23 cellular contexts compared by ENCODE assay signal in the genomic region with DNA sequence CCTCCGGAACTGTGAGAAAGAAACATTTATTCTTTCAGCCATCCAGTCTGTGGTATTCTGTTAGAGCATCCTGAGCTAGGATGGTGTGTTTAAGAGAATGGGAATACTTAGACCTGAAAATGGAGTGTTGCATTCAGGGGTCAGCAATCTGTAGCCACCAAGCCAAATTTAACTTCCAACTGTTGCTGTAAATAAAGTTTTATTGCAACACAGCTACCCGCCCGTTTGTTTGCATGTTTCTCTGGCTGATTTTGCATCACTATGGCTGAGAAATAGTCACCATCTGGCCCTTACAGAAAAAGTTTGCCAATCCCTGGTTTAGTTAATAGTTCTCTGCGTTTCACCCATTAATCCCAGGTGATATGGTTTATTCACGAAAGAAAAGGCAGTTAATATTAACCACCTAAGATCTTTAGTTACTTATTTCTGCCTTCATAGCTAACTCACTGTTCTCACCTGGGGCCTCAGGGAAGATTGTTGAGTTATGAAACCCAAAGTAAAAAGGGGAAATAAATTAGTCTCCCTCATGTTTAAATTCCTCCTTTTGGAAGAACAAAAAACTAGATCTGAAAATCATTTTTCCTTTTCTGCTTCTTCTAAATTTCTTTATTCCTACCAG. TPM values are rescaled to one million over a fixed set of nuclear protein-coding genes. Genes with fewer than 3 reads are reported as not detected.
DNase-seq lines count a peak whose midpoint lies in the region; ATAC-seq and TF ChIP-seq lines count a peak whose summit lies in the region.
"Had no signal": no experiment of that assay in that cellular context is flagged by ENCODE, and none has a peak within 500 bp of the region (broad histone marks: within the 10 kb centered on the region; RNA-seq: fewer than 3 reads in every experiment).

No MANE protein-coding gene starts in this region.

- no peaks in the 10 kb centered on the region for H3K9me3 ChIP-seq in Karpas-422 (ENCODE audit: low read length)
- H3K9me3 ChIP-seq in Caco-2, result no peaks in the 10 kb centered on the region; the same call in 1 of the 2 replicates
- H3K9me3 ChIP-seq: breast epithelium, prostate gland, SK-N-SH had no signal

- H3K4me3 Mint-ChIP-seq in progenitor cell of endocrine pancreas (ENCODE audit: low read depth) (no peak overlapping the region), Caco-2 (ENCODE audit: unreplicated experiment) (no peak overlapping the region)
- no peak overlapping the region for H3K4me3 Mint-ChIP-seq in stimulated activated effector memory CD8-positive, alpha-beta T cell treated with anti-CD3 and anti-CD28 coated beads, Interleukin-12 subunit alpha, Interleukin-12 subunit beta, amount 100 ng/mL, for 72 hours
- H3K4me3 Mint-ChIP-seq: activated naive CD8-positive, alpha-beta T cell had no signal

- H3K36me3 ChIP-seq in Karpas-422 (ENCODE audit: insufficient read depth, low read length) (no peaks in the 10 kb centered on the region), Caco-2 (ENCODE audit: control insufficient read depth, insufficient read depth, low read length) (no peaks in the 10 kb centered on the region)
- H3K36me3 ChIP-seq: BLaER1, breast epithelium, prostate gland had no signal

- H3K36me3 Mint-ChIP-seq in progenitor cell of endocrine pancreas (ENCODE audit: insufficient read depth) (no peaks in the 10 kb centered on the region), Caco-2 (ENCODE audit: insufficient read depth, unreplicated experiment) (no peaks in the 10 kb centered on the region)
- no peaks in the 10 kb centered on the region for H3K36me3 Mint-ChIP-seq in stimulated activated effector memory CD8-positive, alpha-beta T cell treated with anti-CD3 and anti-CD28 coated beads, Interleukin-12 subunit alpha, Interleukin-12 subunit beta, amount 100 ng/mL, for 72 hours
- H3K36me3 Mint-ChIP-seq: activated naive CD8-positive, alpha-beta T cell had no signal

- H3K27ac Mint-ChIP-seq in progenitor cell of endocrine pancreas (peak overlapping the region; percentile 85), Caco-2 (ENCODE audit: unreplicated experiment) (no peak overlapping the region)
- H3K27ac Mint-ChIP-seq in stimulated activated effector memory CD8-positive, alpha-beta T cell treated with anti-CD3 and anti-CD28 coated beads, Interleukin-12 subunit alpha, Interleukin-12 subunit beta, amount 100 ng/mL, for 72 hours, result no peak overlapping the region
- H3K27ac Mint-ChIP-seq: activated naive CD8-positive, alpha-beta T cell; naive thymus-derived CD4-positive, alpha-beta T cell had no signal

- H3K9me3 Mint-ChIP-seq in progenitor cell of endocrine pancreas (ENCODE audit: low read depth), result no peaks in the 10 kb centered on the region
- H3K9me3 Mint-ChIP-seq in stimulated activated effector memory CD8-positive, alpha-beta T cell treated with anti-CD3 and anti-CD28 coated beads, Interleukin-12 subunit alpha, Interleukin-12 subunit beta, amount 100 ng/mL, for 72 hours, result no peaks in the 10 kb centered on the region
- H3K9me3 Mint-ChIP-seq in Caco-2 (ENCODE audit: unreplicated experiment), result no peaks in the 10 kb centered on the region

- no peak overlapping the region for H3K4me3 ChIP-seq in Karpas-422 (ENCODE audit: low read length)
- H3K4me3 ChIP-seq in Caco-2 (ENCODE audit: low read depth, low read length), result no peak overlapping the region
- H3K4me3 ChIP-seq: BLaER1, breast epithelium, prostate gland had no signal

- POLR2A ChIA-PET in Caco-2 (lab: Charles Lee), result no interaction called here

- H4K20me1 ChIP-seq in Karpas-422 (ENCODE audit: insufficient read depth, low read depth, low read length), result no peaks in the 10 kb centered on the region
- H4K20me1 ChIP-seq: BLaER1 had no signal

- intact Hi-C loops in Caco-2 (cut with micrococcal nuclease; ENCODE audit: unreplicated experiment), result no loop called here

- no peaks in the 10 kb centered on the region for H3K9me2 ChIP-seq in Karpas-422 (replicated peaks; ENCODE audit: insufficient read depth, low read length)
- H3K9me2 ChIP-seq: SK-N-SH had no signal

- TF ChIP-seq CTCF in progenitor cell of endocrine pancreas (IDR thresholded peaks at IDR 0.05; ENCODE audit: unreplicated experiment) (no peak), Caco-2 (IDR thresholded peaks at IDR 0.05; ENCODE audit: insufficient read depth in 1 of 2, low read depth in 1 of 2, low read length in 1 of 2, severe bottlenecking in 1 of 2, unreplicated experiment in 1 of 2) (no peak)

- H3K27me3 ChIP-seq in Karpas-422 (ENCODE audit: low read length) (no peaks in the 10 kb centered on the region), Caco-2 (replicated peaks; ENCODE audit: control insufficient read depth, insufficient read depth, low read length) (no peaks in the 10 kb centered on the region)

- peaks cover 5% of the 10 kb centered on the region for H3K27me3 Mint-ChIP-seq in progenitor cell of endocrine pancreas
- H3K27me3 Mint-ChIP-seq in Caco-2 (ENCODE audit: insufficient read depth, unreplicated experiment), result no peaks in the 10 kb centered on the region

- H3K4me1 ChIP-seq in Karpas-422 (ENCODE audit: low read length) (peaks cover 18% of the 10 kb centered on the region), Caco-2 (no peaks in the 10 kb centered on the region)
- H3K4me1 ChIP-seq: breast epithelium, prostate gland had no signal

- ATAC-seq in GM19324 (IDR thresholded peaks at IDR 0.05; ENCODE audit: low FRiP score, unreplicated experiment) (peak; percentile 49), HG02759 (IDR thresholded peaks at IDR 0.05; ENCODE audit: unreplicated experiment) (peak; percentile 49)
- no peak for ATAC-seq in stimulated activated effector memory CD8-positive, alpha-beta T cell treated with anti-CD3 and anti-CD28 coated beads, Interleukin-12 subunit alpha, Interleukin-12 subunit beta, amount 100 ng/mL, for 72 hours
- ATAC-seq: esophagus mucosa; HCT116; naive thymus-derived CD4-positive, alpha-beta T cell had no signal

- H3K27ac ChIP-seq in Karpas-422 (ENCODE audit: low read length), result no peak overlapping the region
- H3K27ac ChIP-seq: BLaER1, breast epithelium, prostate gland had no signal

- no peak overlapping the region for H3K9ac ChIP-seq in Karpas-422 (ENCODE audit: low read length)
- H3K9ac ChIP-seq: BLaER1, SK-N-SH had no signal

- CTCF ChIA-PET in Caco-2 (lab: Charles Lee), result interaction anchor here (3.0 kb wide), 1 partner anchor 17 kb away, joined by 12 read pairs; no protein-coding TSS in a partner anchor

- no peak overlapping the region for H2AFZ ChIP-seq in Karpas-422 (ENCODE audit: low read length)

- no peaks in the 10 kb centered on the region for H3K79me2 ChIP-seq in Karpas-422 (ENCODE audit: low read length)

- no TSS peak for BruUV-seq in Caco-2 (replicated peaks; lab: Mats Ljungman, UMichigan)

- no peak for DNase-seq in Karpas-422
- no peak for DNase-seq in progenitor cell of endocrine pancreas (ENCODE audit: low spot score, unreplicated experiment)
- no peak for DNase-seq in stimulated activated effector memory CD8-positive, alpha-beta T cell treated with anti-CD3 and anti-CD28 coated beads, Interleukin-12 subunit alpha, Interleukin-12 subunit beta, amount 100 ng/mL, for 72 hours (ENCODE audit: low spot score in 2 of 2)
- DNase-seq in Caco-2, result no peak
- no peak for DNase-seq in stimulated activated CD4-positive, alpha-beta T cell treated with anti-CD3 and anti-CD28 coated beads, Interleukin-15, amount 100 ng/mL, for 24 hours
- DNase-seq: activated CD4-positive, alpha-beta T cell treated with anti-CD3 and anti-CD28 coated beads, Interleukin-2, amount 50 U/mL, for 1 hour; activated T-cell treated with anti-CD3 and anti-CD28 coated beads, Interleukin-2, amount 50 U/mL, for 1 hour; naive thymus-derived CD4-positive, alpha-beta T cell; NCI-H2029; NCI-H526; SK-N-SH; stimulated activated CD4-positive, alpha-beta T cell treated with anti-CD3 and anti-CD28 coated beads, Interleukin-12 subunit alpha, Interleukin-12 subunit beta, amount 100 ng/mL, for 4 hours; stimulated activated naive CD4-positive, alpha-beta T cell; trophoblast cell had no signal

- H3K4me1 Mint-ChIP-seq in progenitor cell of endocrine pancreas (ENCODE audit: low read depth) (peaks cover 33% of the 10 kb centered on the region), Caco-2 (ENCODE audit: low read depth, unreplicated experiment) (no peaks in the 10 kb centered on the region)
- peaks cover 6% of the 10 kb centered on the region for H3K4me1 Mint-ChIP-seq in stimulated activated effector memory CD8-positive, alpha-beta T cell treated with anti-CD3 and anti-CD28 coated beads, Interleukin-12 subunit alpha, Interleukin-12 subunit beta, amount 100 ng/mL, for 72 hours

- peak overlapping the region; percentile 7 for H3K4me2 ChIP-seq in Karpas-422 (ENCODE audit: low read depth, low read length, poor library complexity, severe bottlenecking)
- H3K4me2 ChIP-seq: BLaER1, SK-N-SH had no signal

RNA-seq across cellular contexts. Expression of a gene that starts 9.5 kb away (rescaled TPM):
- total RNA-seq in Karpas-422 (2014; rRNA removed; shearing (Covaris generic); ENCODE audit: low replicate concordance), result 0.54 TPM in 1 of 2 replicates, not detected in the other
- 2.3 and 2.5 TPM in 2 replicates for total RNA-seq in progenitor cell of endocrine pancreas
- 0.91 and 1.4 TPM in 2 replicates for total RNA-seq in Caco-2 (2022)
- total RNA-seq: lung microvascular endothelial cell had no signal

RNA-seq across cellular contexts. Expression of a gene that starts 32.9 kb away (rescaled TPM):
- 22.6 and 24.8 TPM in 2 replicates for total RNA-seq in Karpas-422 (2014; rRNA removed; shearing (Covaris generic); ENCODE audit: low replicate concordance)
- total RNA-seq in progenitor cell of endocrine pancreas (70.3 and 79.8 TPM in 2 replicates), Caco-2 (2022) (160 and 169 TPM in 2 replicates)

RNA-seq across cellular contexts. Expression of a gene that starts 46.3 kb away (rescaled TPM):
- total RNA-seq in Karpas-422 (2014; rRNA removed; shearing (Covaris generic); ENCODE audit: low replicate concordance), result not detected in 2 replicates
- total RNA-seq in progenitor cell of endocrine pancreas (3.5 and 4.6 TPM in 2 replicates), Caco-2 (2022) (21.0 and 22.9 TPM in 2 replicates)
